Comparison of ENCODE assay signal across 26 cellular contexts in the genomic region with DNA sequence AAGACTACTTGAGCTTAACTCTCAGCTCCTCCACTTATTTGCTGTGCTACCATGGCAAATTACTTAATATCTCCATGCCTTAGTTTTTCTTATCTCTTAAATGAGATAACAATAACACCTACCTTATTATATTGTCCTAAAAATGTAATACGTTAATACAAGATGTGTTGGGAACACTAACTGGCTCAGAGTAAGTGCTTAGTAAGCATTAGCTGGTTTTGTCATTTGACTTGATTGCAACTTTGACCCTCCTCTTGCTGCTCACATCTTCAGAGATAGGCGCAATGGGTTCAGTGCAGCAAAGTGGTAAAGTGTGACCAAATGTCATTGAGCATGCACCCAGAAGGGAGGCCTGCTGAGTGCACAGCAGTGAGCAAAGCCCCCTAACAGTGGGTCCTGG.
DNase-seq lines count a peak whose midpoint lies in the region; ATAC-seq, FAIRE-seq and TF ChIP-seq lines count a peak whose summit lies in the region.
"Had no signal": no experiment of that assay in that cellular context is flagged by ENCODE, and none has a peak within 500 bp of the region (broad histone marks: within the 10 kb centered on the region; RNA-seq: fewer than 3 reads in every experiment).

No MANE protein-coding gene starts in this region.

- ATAC-seq in IMR-90 (ENCODE audit: low read depth), result no peak
- ATAC-seq in naive thymus-derived CD4-positive, alpha-beta T cell, result no peak
- ATAC-seq: GM12878 had no signal

- no peak overlapping the region for H3K4me3 ChIP-seq in IMR-90 (ENCODE audit: insufficient read depth, low read depth, low read length)
- no peak overlapping the region for H3K4me3 ChIP-seq in H1 (ENCODE audit: extremely low read depth in 1 of 4, insufficient read depth in 2 of 4, low read depth in 3 of 4, low read length in 4 of 4)
- H3K4me3 ChIP-seq in neuronal stem cell (ENCODE audit: low read length in 2 of 2), result no peak overlapping the region
- no peak overlapping the region for H3K4me3 ChIP-seq in naive thymus-derived CD4-positive, alpha-beta T cell (ENCODE audit: low read length)
- H3K4me3 ChIP-seq: BLaER1, GM12878 had no signal

- TF ChIP-seq POLR2A in IMR-90 (IDR thresholded peaks at IDR 0.05; ENCODE audit: low read depth, low read length) (no peak), H1 (IDR thresholded peaks at IDR 0.05; ENCODE audit: control extremely low read depth in 1 of 2, low read depth in 2 of 2, low read length in 2 of 2) (no peak)

- H3K4me2 ChIP-seq in IMR-90 (ENCODE audit: low read depth, low read length) (no peak overlapping the region), H1 (ENCODE audit: insufficient read depth in 1 of 2, low read depth in 2 of 2, low read length in 2 of 2) (no peak overlapping the region), neuronal stem cell (ENCODE audit: insufficient read depth, low read length, poor library complexity, severe bottlenecking) (no peak overlapping the region)
- H3K4me2 ChIP-seq: BLaER1 had no signal

- H3K27ac Mint-ChIP-seq in naive thymus-derived CD4-positive, alpha-beta T cell, result no peak overlapping the region
- H3K27ac Mint-ChIP-seq: CD14-positive monocyte; CD4-positive, alpha-beta memory T cell; CD4-positive, CD25-positive, alpha-beta regulatory T cell; CD8-positive, alpha-beta memory T cell had no signal

- H3K4me1 ChIP-seq in IMR-90 (ENCODE audit: control insufficient read depth, insufficient read depth, low read length), result no peaks in the 10 kb centered on the region
- H3K4me1 ChIP-seq in H1 (replicated peaks in 1 of 4; ENCODE audit: control insufficient read depth in 3 of 4, insufficient read depth in 4 of 4, low read length in 3 of 4), result peaks cover 3 to 8% (median 7%) of the 10 kb centered on the region in 4 experiments
- H3K4me1 ChIP-seq in neuronal stem cell (ENCODE audit: control insufficient read depth in 2 of 2, insufficient read depth in 1 of 2, low read depth in 1 of 2, low read length in 2 of 2), result peaks cover 2 to 6% of the 10 kb centered on the region in 2 donors
- H3K4me1 ChIP-seq in naive thymus-derived CD4-positive, alpha-beta T cell (ENCODE audit: control insufficient read depth in 2 of 2, insufficient read depth in 2 of 2, low read length in 2 of 2), result no peaks in the 10 kb centered on the region
- H3K4me1 ChIP-seq: BE2C had no signal

- no CpG with 5 or more reads among the region's 2 CpGs for WGBS in IMR-90 (ENCODE audit: extremely low coverage in 2 of 2, insufficient read length in 1 of 2), 2 experiments
- WGBS in H1 (ENCODE audit: extremely low coverage in 1 of 2, insufficient coverage in 1 of 2, insufficient read length in 1 of 2, insufficient replicate concordance in 2 of 2, low coverage in 1 of 2, low lambda C conversion rate in 2 of 2, missing lambda C conversion rate in 1 of 2), 2 experiments, result 95% methylated on average over 2 of the region's 2 CpGs; no CpG with 5 or more reads in 1 of the 2 experiments
- no CpG with 5 or more reads among the region's 2 CpGs for WGBS in neuronal stem cell (ENCODE audit: extremely low coverage in 2 of 2, insufficient read length in 2 of 2, insufficient replicate concordance in 1 of 2), 2 donors

- CTCF ChIA-PET in IMR-90 (lab: Yijun Ruan, JAX) (no interaction called here), H1 (lab: Charles Lee; ENCODE audit: partially characterized antibody) (no interaction called here)
- CTCF ChIA-PET in naive thymus-derived CD4-positive, alpha-beta T cell (lab: Charles Lee), result no interaction called here

- intact Hi-C loops in IMR-90 (cut with micrococcal nuclease), result no loop called here
- intact Hi-C loops in naive thymus-derived CD4-positive, alpha-beta T cell (cut with micrococcal nuclease), result no loop called here

- H2AK9ac ChIP-seq in IMR-90 (replicated peaks; ENCODE audit: low read depth, low read length, poor library complexity), result no peak overlapping the region

- H2AK5ac ChIP-seq in IMR-90 (ENCODE audit: low read depth, low read length), result no peak overlapping the region
- no peak overlapping the region for H2AK5ac ChIP-seq in H1 (ENCODE audit: low read depth, low read length)
- no peak overlapping the region for H2AK5ac ChIP-seq in neuronal stem cell (ENCODE audit: low read depth, low read length)

- H3K9me3 ChIP-seq in IMR-90 (ENCODE audit: control insufficient read depth, insufficient read depth, low read length) (peaks cover 4% of the 10 kb centered on the region; the same call in 1 of the 2 replicates), H1 (ENCODE audit: insufficient read depth in 2 of 2, low read depth in 1 of 2, low read length in 1 of 2) (no peaks in the 10 kb centered on the region), neuronal stem cell (replicated peaks in 1 of 2; ENCODE audit: control insufficient read depth in 2 of 2, insufficient read depth in 1 of 2, low read depth in 1 of 2, low read length in 2 of 2) (no peaks in the 10 kb centered on the region)
- no peaks in the 10 kb centered on the region for H3K9me3 ChIP-seq in naive thymus-derived CD4-positive, alpha-beta T cell (ENCODE audit: control insufficient read depth in 2 of 3, low read length in 3 of 3)
- H3K9me3 ChIP-seq: BE2C had no signal

- H4K20me1 ChIP-seq in IMR-90 (ENCODE audit: insufficient read depth, low read length) (no peaks in the 10 kb centered on the region), H1 (replicated peaks in 1 of 2; ENCODE audit: control insufficient read depth in 1 of 2, insufficient read depth in 2 of 2, low read length in 2 of 2) (no peaks in the 10 kb centered on the region)
- H4K20me1 ChIP-seq: BLaER1 had no signal

- H2BK15ac ChIP-seq in IMR-90 (ENCODE audit: low read depth, low read length), result no peak overlapping the region
- no peak overlapping the region for H2BK15ac ChIP-seq in H1 (ENCODE audit: low read length)
- no peak overlapping the region for H2BK15ac ChIP-seq in neuronal stem cell (ENCODE audit: low read length)

- dilution Hi-C loops in IMR-90 (cut with HindIII; ENCODE audit: low sequenced_read_pairs, unreplicated experiment), result no loop called here

- peaks cover 0 to 5% (median 0%) of the 10 kb centered on the region in 11 donors for H3K9me3 Mint-ChIP-seq in naive thymus-derived CD4-positive, alpha-beta T cell
- H3K9me3 Mint-ChIP-seq: CD4-positive, alpha-beta memory T cell; CD8-positive, alpha-beta memory T cell had no signal

- POLR2A ChIA-PET in IMR-90 (lab: Charles Lee; ENCODE audit: unreplicated experiment), result no interaction called here
- POLR2A ChIA-PET in H1 (lab: Charles Lee; ENCODE audit: partially characterized antibody), result no interaction called here
- POLR2A ChIA-PET in naive thymus-derived CD4-positive, alpha-beta T cell (lab: Charles Lee), result no interaction called here

- no peak overlapping the region for H2AFZ ChIP-seq in IMR-90 (replicated peaks; ENCODE audit: low read length, poor library complexity)
- no peak overlapping the region for H2AFZ ChIP-seq in H1 (ENCODE audit: low read length)
- no peak overlapping the region for H2AFZ ChIP-seq in neuronal stem cell (ENCODE audit: low read length)

- H3K23ac ChIP-seq in IMR-90 (ENCODE audit: low read depth, low read length) (no peak overlapping the region), H1 (ENCODE audit: insufficient read length) (no peak overlapping the region), neuronal stem cell (ENCODE audit: low read depth, low read length, poor library complexity) (no peak overlapping the region)

- H3K56ac ChIP-seq in IMR-90 (ENCODE audit: extremely low read depth, insufficient read depth, low read length), result no peak overlapping the region
- H3K56ac ChIP-seq in H1 (replicated peaks; ENCODE audit: insufficient read length, low read depth, low read length), result no peak overlapping the region

- no peak overlapping the region; the same call in 1 of the 2 replicates for H2BK12ac ChIP-seq in H1 (ENCODE audit: low read depth, low read length)
- H2BK12ac ChIP-seq in neuronal stem cell (ENCODE audit: low read length), result peak overlapping the region; percentile 65

- H2BK5ac ChIP-seq in IMR-90 (ENCODE audit: low read depth, low read length, poor library complexity, severe bottlenecking), result no peak overlapping the region
- H2BK5ac ChIP-seq in H1 (ENCODE audit: low read depth, low read length), result no peak overlapping the region
- H2BK5ac ChIP-seq in neuronal stem cell (ENCODE audit: low read length), result no peak overlapping the region

- H4K5ac ChIP-seq in IMR-90 (ENCODE audit: low read depth, low read length) (no peak overlapping the region), H1 (ENCODE audit: insufficient read length, low read depth, low read length) (no peak overlapping the region)

- peaks cover 0 to 9% (median 4%) of the 10 kb centered on the region in 5 donors for H3K27me3 Mint-ChIP-seq in naive thymus-derived CD4-positive, alpha-beta T cell
- H3K27me3 Mint-ChIP-seq: CD4-positive, alpha-beta memory T cell; CD4-positive, CD25-positive, alpha-beta regulatory T cell; CD8-positive, alpha-beta memory T cell had no signal

- in situ Hi-C loops in IMR-90 (cut with MboI; ENCODE audit: low sequenced_read_pairs), result no loop called here

- no TSS peak for BruUV-seq in IMR-90 (replicated peaks; lab: Mats Ljungman, UMichigan)

- TF ChIP-seq RAD21 in IMR-90 (IDR thresholded peaks at IDR 0.05; ENCODE audit: low read length) (no peak), H1 (IDR thresholded peaks at IDR 0.05 in 1 of 2, conservative IDR thresholded peaks at IDR 0.05 in 1 of 2; ENCODE audit: low read depth in 2 of 2, low read length in 2 of 2) (no peak)

- no peak overlapping the region for H3K9ac ChIP-seq in IMR-90 (ENCODE audit: low read depth, low read length)
- no peak overlapping the region for H3K9ac ChIP-seq in H1 (replicated peaks in 1 of 4; ENCODE audit: extremely low read depth in 1 of 4, low read depth in 3 of 4, low read length in 3 of 4)
- H3K9ac ChIP-seq in neuronal stem cell (ENCODE audit: low read depth, low read length, poor library complexity), result no peak overlapping the region
- H3K9ac ChIP-seq: BLaER1 had no signal

- H4K91ac ChIP-seq in IMR-90 (ENCODE audit: insufficient read depth, low read depth, low read length), result no peak overlapping the region
- no peak overlapping the region for H4K91ac ChIP-seq in H1 (replicated peaks; ENCODE audit: insufficient read length, low read length)
- H4K91ac ChIP-seq in neuronal stem cell (ENCODE audit: low read depth, low read length, poor library complexity), result no peak overlapping the region

- H4K8ac ChIP-seq in IMR-90 (ENCODE audit: low read depth in 2 of 2, low read length in 2 of 2) (no peak overlapping the region), H1 (ENCODE audit: extremely low read depth, insufficient read depth, low read length) (no peak overlapping the region), neuronal stem cell (ENCODE audit: low read depth, low read length) (no peak overlapping the region)

- H3K4me3 Mint-ChIP-seq in naive thymus-derived CD4-positive, alpha-beta T cell, result no peak overlapping the region
- H3K4me3 Mint-ChIP-seq: CD14-positive monocyte; CD4-positive, alpha-beta memory T cell; CD4-positive, CD25-positive, alpha-beta regulatory T cell; CD8-positive, alpha-beta memory T cell had no signal

- H3K36me3 ChIP-seq in IMR-90 (ENCODE audit: control insufficient read depth, insufficient read depth, low read length), result no peaks in the 10 kb centered on the region
- H3K36me3 ChIP-seq in H1 (ENCODE audit: control insufficient read depth in 2 of 4, insufficient read depth in 4 of 4, low read length in 3 of 4), result no peaks in the 10 kb centered on the region
- no peaks in the 10 kb centered on the region for H3K36me3 ChIP-seq in neuronal stem cell (replicated peaks in 1 of 2; ENCODE audit: control insufficient read depth in 2 of 2, insufficient read depth in 2 of 2, low read length in 2 of 2)
- H3K36me3 ChIP-seq in naive thymus-derived CD4-positive, alpha-beta T cell (ENCODE audit: control insufficient read depth in 2 of 3, insufficient read depth in 3 of 3, low read length in 3 of 3), result no peaks in the 10 kb centered on the region
- H3K36me3 ChIP-seq: BE2C, BLaER1 had no signal

- H2BK120ac ChIP-seq in IMR-90 (ENCODE audit: low read depth, low read length) (no peak overlapping the region), H1 (replicated peaks; ENCODE audit: low read depth, low read length) (no peak overlapping the region), neuronal stem cell (ENCODE audit: low read depth, low read length) (no peak overlapping the region)

- H3K27ac ChIP-seq in IMR-90 (ENCODE audit: insufficient read depth, low read length), result no peak overlapping the region
- H3K27ac ChIP-seq in H1 (ENCODE audit: low read depth, low read length), result no peak overlapping the region
- no peak overlapping the region for H3K27ac ChIP-seq in neuronal stem cell (replicated peaks; ENCODE audit: low read length)
- no peak overlapping the region for H3K27ac ChIP-seq in naive thymus-derived CD4-positive, alpha-beta T cell (ENCODE audit: low read depth, low read length)
- H3K27ac ChIP-seq: BLaER1 had no signal

- H3K18ac ChIP-seq in IMR-90 (ENCODE audit: low read depth, low read length) (no peak overlapping the region), H1 (ENCODE audit: extremely low read depth, low read length) (peak overlapping the region; percentile 9; the same call in 1 of the 2 replicates), neuronal stem cell (ENCODE audit: low read length) (no peak overlapping the region)

- TF ChIP-seq EP300 in H1 (IDR thresholded peaks at IDR 0.05; ENCODE audit: borderline replicate concordance in 1 of 2, low read depth in 2 of 2, low read length in 2 of 2), result no peak

- H3K79me1 ChIP-seq in IMR-90 (ENCODE audit: low read depth in 1 of 2, low read length in 2 of 2) (no peaks in the 10 kb centered on the region), H1 (ENCODE audit: low read depth, low read length) (no peaks in the 10 kb centered on the region), neuronal stem cell (ENCODE audit: low read depth, low read length) (no peaks in the 10 kb centered on the region)

- no peak for DNase-seq in IMR-90
- no peak for DNase-seq in H1 (ENCODE audit: low read depth in 1 of 2, low spot score in 2 of 2)
- no peak for DNase-seq in neuronal stem cell (ENCODE audit: low spot score)
- DNase-seq in naive thymus-derived CD4-positive, alpha-beta T cell, result no peak
- no peak for DNase-seq in amniotic stem cell (lab: John Stamatoyannopoulos, UW)
- DNase-seq: 8988T; ACHN; BE2C; C1 segment of cervical spinal cord; CD4-positive, alpha-beta memory T cell; CD4-positive, CD25-positive, alpha-beta regulatory T cell; CD8-positive, alpha-beta memory T cell; COR-L47; DMS 273 treated with DMSO at 0.1 percent for 48 hours; DMS153; DMS53; DMS79; DND-41; EL; GDM1 had no signal

- H3K14ac ChIP-seq in IMR-90 (replicated peaks; ENCODE audit: low read depth, low read length) (no peak overlapping the region), H1 (ENCODE audit: insufficient read length) (no peak overlapping the region), neuronal stem cell (ENCODE audit: low read length) (no peak overlapping the region)

- no peaks in the 10 kb centered on the region for H3K9me1 ChIP-seq in IMR-90 (ENCODE audit: insufficient read depth, low read length)

- H3K36me3 Mint-ChIP-seq in naive thymus-derived CD4-positive, alpha-beta T cell, result no peaks in the 10 kb centered on the region
- H3K36me3 Mint-ChIP-seq: CD14-positive monocyte; CD4-positive, alpha-beta memory T cell; CD4-positive, CD25-positive, alpha-beta regulatory T cell; CD8-positive, alpha-beta memory T cell had no signal

- H3K4ac ChIP-seq in IMR-90 (ENCODE audit: low read depth, low read length), result no peak overlapping the region
- H3K4ac ChIP-seq in H1 (replicated peaks; ENCODE audit: insufficient read length, low read depth, low read length), result no peak overlapping the region
- H3K4ac ChIP-seq in neuronal stem cell (ENCODE audit: low read length), result no peak overlapping the region

- H3K27me3 ChIP-seq in IMR-90 (ENCODE audit: control insufficient read depth, insufficient read depth, low read length) (no peaks in the 10 kb centered on the region), H1 (replicated peaks in 1 of 4; ENCODE audit: control insufficient read depth in 3 of 4, extremely low read depth in 1 of 4, insufficient read depth in 3 of 4, low read length in 3 of 4) (peaks cover 1 to 20% (median 15%) of the 10 kb centered on the region in 4 experiments; a peak in 6 of 7 replicates), neuronal stem cell (ENCODE audit: control insufficient read depth in 3 of 3, insufficient read depth in 3 of 3, low read depth in 1 of 3, low read length in 3 of 3) (no peaks in the 10 kb centered on the region)
- H3K27me3 ChIP-seq in naive thymus-derived CD4-positive, alpha-beta T cell (ENCODE audit: control insufficient read depth in 2 of 2, insufficient read depth in 2 of 2, low read length in 2 of 2), result no peaks in the 10 kb centered on the region
- H3K27me3 ChIP-seq: BE2C, BLaER1 had no signal

- TF ChIP-seq CTCF in IMR-90 (conservative IDR thresholded peaks at IDR 0.05; ENCODE audit: low read depth, low read length) (no peak), H1 (IDR thresholded peaks at IDR 0.05; ENCODE audit: control extremely low read depth in 1 of 3, insufficient read depth in 1 of 3, low read depth in 1 of 3, low read length in 3 of 3) (no peak)

- H3K79me2 ChIP-seq in H1 (ENCODE audit: control insufficient read depth in 1 of 2, insufficient read depth in 2 of 2, low read length in 2 of 2), result no peaks in the 10 kb centered on the region

- H3K23me2 ChIP-seq in H1 (ENCODE audit: low read depth, low read length), result no peaks in the 10 kb centered on the region; the same call in 1 of the 2 replicates

- peaks cover 8 to 18% (median 11%) of the 10 kb centered on the region in 7 donors for H3K4me1 Mint-ChIP-seq in naive thymus-derived CD4-positive, alpha-beta T cell

- FAIRE-seq in H1 (lab: Jason Lieb, UNC), result no peak
- FAIRE-seq: A204.1, GM12878, GM12892, GM18507 had no signal

- no peak overlapping the region for H2BK20ac ChIP-seq in IMR-90 (ENCODE audit: low read depth, low read length)
- no peak overlapping the region for H2BK20ac ChIP-seq in H1 (ENCODE audit: low read length)
